In the genomic region with DNA sequence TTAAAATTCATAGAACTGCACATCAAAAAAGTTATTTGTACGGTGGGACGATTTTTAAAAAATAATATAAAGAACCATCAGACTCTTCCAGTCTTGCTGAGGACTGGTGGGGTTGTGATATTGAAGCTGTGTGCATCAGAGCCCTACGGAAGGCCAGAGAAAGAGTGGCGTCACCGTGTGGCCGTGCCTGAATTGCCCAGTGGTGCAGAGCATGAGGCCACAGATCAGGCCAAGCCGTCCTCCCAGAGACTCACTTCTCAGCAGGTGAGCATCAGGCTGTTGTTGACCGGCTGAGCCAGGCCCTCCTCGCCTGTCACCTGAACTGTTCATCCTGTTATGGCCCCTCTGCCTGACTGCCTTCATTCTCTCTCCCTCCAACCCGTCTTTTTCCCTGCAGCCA, we compare ENCODE assay signal across 19 cellular contexts.
DNase-seq lines count a peak whose midpoint lies in the region; ATAC-seq, FAIRE-seq and TF ChIP-seq lines count a peak whose summit lies in the region.
"Had no signal": no experiment of that assay in that cellular context is flagged by ENCODE, and none has a peak within 500 bp of the region (broad histone marks: within the 10 kb centered on the region; RNA-seq: fewer than 3 reads in every experiment).

No MANE protein-coding gene starts in this region.

- H3K36me3 ChIP-seq in Karpas-422 (ENCODE audit: insufficient read depth, low read length) (no peaks in the 10 kb centered on the region), K562 (ENCODE audit: control insufficient read depth, insufficient read depth, low read length) (no peaks in the 10 kb centered on the region; the same call in 2 of the 3 replicates), neuronal stem cell (replicated peaks in 1 of 2; ENCODE audit: control insufficient read depth in 2 of 2, insufficient read depth in 2 of 2, low read length in 2 of 2) (no peaks in the 10 kb centered on the region)
- H3K36me3 ChIP-seq: BE2C, HAP-1 had no signal

- TF ChIP-seq RAD21 in K562 (CRISPR knock-in tag; conservative IDR thresholded peaks at IDR 0.05 in 1 of 2, IDR thresholded peaks at IDR 0.05 in 1 of 2) = no peak

- H2AK5ac ChIP-seq in neuronal stem cell (ENCODE audit: low read depth, low read length) = no peak overlapping the region

- POLR2A ChIA-PET in K562 (lab: Yijun Ruan, JAX) = no interaction called here

- H3K9me1 ChIP-seq in K562 (ENCODE audit: control insufficient read depth, insufficient read depth, low read length) = no peaks in the 10 kb centered on the region

- H3K79me2 ChIP-seq in Karpas-422 (ENCODE audit: low read length) (no peaks in the 10 kb centered on the region), K562 (ENCODE audit: control insufficient read depth, insufficient read depth, low read length) (no peaks in the 10 kb centered on the region)

- H3K9me2 ChIP-seq in Karpas-422 (replicated peaks; ENCODE audit: insufficient read depth, low read length) = no peaks in the 10 kb centered on the region

- FAIRE-seq in K562 (lab: Jason Lieb, UNC) = no peak
- FAIRE-seq: D721Med, G401.6, HTR-8/SVneo had no signal

- H2BK120ac ChIP-seq in neuronal stem cell (ENCODE audit: low read depth, low read length) = no peak overlapping the region

- in situ Hi-C loops in K562 (cut with MboI) = no loop called here

- H3K9ac ChIP-seq in Karpas-422 (ENCODE audit: low read length) = no peak overlapping the region
- no peak overlapping the region for H3K9ac ChIP-seq in K562 (ENCODE audit: insufficient read depth in 1 of 2, low read depth in 2 of 2, low read length in 2 of 2)
- peak overlapping the region; percentile 57 for H3K9ac ChIP-seq in neuronal stem cell (ENCODE audit: low read depth, low read length, poor library complexity)

- H3K4me2 ChIP-seq in Karpas-422 (ENCODE audit: low read depth, low read length, poor library complexity, severe bottlenecking) = no peak overlapping the region
- no peak overlapping the region for H3K4me2 ChIP-seq in K562 (ENCODE audit: insufficient read depth, low read length)
- H3K4me2 ChIP-seq in neuronal stem cell (ENCODE audit: insufficient read depth, low read length, poor library complexity, severe bottlenecking) = no peak overlapping the region

- intact Hi-C loops in K562 (cut with micrococcal nuclease) = loop anchor here (10.0 kb wide), 1 partner anchor 152 kb away; no protein-coding TSS in a partner anchor

- no peak for TF ChIP-seq EP300 in K562 (IDR thresholded peaks at IDR 0.05; ENCODE audit: low read length)

- no peak overlapping the region for H3K23ac ChIP-seq in neuronal stem cell (ENCODE audit: low read depth, low read length, poor library complexity)

- no peak overlapping the region for H2BK15ac ChIP-seq in neuronal stem cell (ENCODE audit: low read length)

- no peaks in the 10 kb centered on the region for H3K9me3 ChIP-seq in Karpas-422 (ENCODE audit: low read length)
- no peaks in the 10 kb centered on the region for H3K9me3 ChIP-seq in K562 (replicated peaks; ENCODE audit: control insufficient read depth, insufficient read depth, low read depth, low read length)
- H3K9me3 ChIP-seq in neuronal stem cell (replicated peaks in 1 of 2; ENCODE audit: control insufficient read depth in 2 of 2, insufficient read depth in 1 of 2, low read depth in 1 of 2, low read length in 2 of 2) = no peaks in the 10 kb centered on the region
- H3K9me3 ChIP-seq: HAP-1 had no signal

- peak; percentile 56 for DNase-seq in activated effector memory CD4-positive, alpha-beta T cell treated with anti-CD3 and anti-CD28 coated beads, Interleukin-2, amount 50 U/mL, for 16 hours
- no peak for DNase-seq in activated effector memory CD4-positive, alpha-beta T cell treated with Interleukin-2 at 50 U/mL for 16 hours
- DNase-seq in Karpas-422 (peak; percentile 43), K562 (ENCODE audit: extremely low read depth in 1 of 4, low spot score in 3 of 4) (peak in 1 of 4 experiments; percentile 12), neuronal stem cell (ENCODE audit: low spot score) (no peak), pons (ENCODE audit: low spot score) (no peak), dermis blood vessel endothelial cell (no peak)
- DNase-seq: 8988T; BE2C; CD8-positive, alpha-beta T cell; DMS79; KBM-7; NCI-H1436 treated with DMSO at 0.1 percent for 48 hours; NCI-H748 treated with DMSO at 0.1 percent for 48 hours had no signal

- H3K18ac ChIP-seq in neuronal stem cell (ENCODE audit: low read length) = no peak overlapping the region

- WGBS in K562 (ENCODE audit: insufficient coverage, low coverage, missing lambda C conversion rate) = 45% methylated on average over 4 of the region's 10 CpGs
- WGBS in neuronal stem cell (ENCODE audit: extremely low coverage in 2 of 2, insufficient read length in 2 of 2, insufficient replicate concordance in 1 of 2), 2 donors = no CpG with 5 or more reads among the region's 10 CpGs

- H3K27me3 ChIP-seq in Karpas-422 (ENCODE audit: low read length) = no peaks in the 10 kb centered on the region
- no peaks in the 10 kb centered on the region for H3K27me3 ChIP-seq in K562 (ENCODE audit: control insufficient read depth in 2 of 2, insufficient read depth in 2 of 2, low read length in 2 of 2)
- no peaks in the 10 kb centered on the region for H3K27me3 ChIP-seq in neuronal stem cell (ENCODE audit: control insufficient read depth in 3 of 3, insufficient read depth in 3 of 3, low read depth in 1 of 3, low read length in 3 of 3)
- H3K27me3 ChIP-seq: BE2C had no signal

- CTCF ChIA-PET in K562 (lab: Yijun Ruan, JAX; ENCODE audit: low intra/inter-chr PET ratio) = no interaction called here

- H3K14ac ChIP-seq in neuronal stem cell (ENCODE audit: low read length) = no peak overlapping the region

- no TSS peak for BruUV-seq in K562 (replicated peaks; lab: Mats Ljungman, UMichigan)

- peak in 2 of 3 experiments; percentile 20 to 30; a peak in 2 of 6 replicates for TF ChIP-seq CTCF in K562 (IDR thresholded peaks at IDR 0.05 in 2 of 3, conservative IDR thresholded peaks at IDR 0.05 in 1 of 3; ENCODE audit: insufficient read depth in 2 of 3, low read depth in 1 of 3, low read length in 3 of 3)

- H3K4me3 ChIP-seq in Karpas-422 (ENCODE audit: low read length) (no peak overlapping the region), K562 (no peak overlapping the region), neuronal stem cell (ENCODE audit: low read length in 2 of 2) (no peak overlapping the region)
- H3K4me3 ChIP-seq: HAP-1 had no signal

- H3K4ac ChIP-seq in neuronal stem cell (ENCODE audit: low read length) = no peak overlapping the region

- no peak overlapping the region for H4K91ac ChIP-seq in neuronal stem cell (ENCODE audit: low read depth, low read length, poor library complexity)

- H2AFZ ChIP-seq in Karpas-422 (ENCODE audit: low read length) (no peak overlapping the region), K562 (ENCODE audit: low read depth, low read length) (no peak overlapping the region), neuronal stem cell (ENCODE audit: low read length) (no peak overlapping the region)

- H4K20me1 ChIP-seq in Karpas-422 (ENCODE audit: insufficient read depth, low read depth, low read length) (no peaks in the 10 kb centered on the region), K562 (replicated peaks; ENCODE audit: control insufficient read depth, insufficient read depth, low read length) (no peaks in the 10 kb centered on the region)

- no peaks in the 10 kb centered on the region for H3K4me1 ChIP-seq in Karpas-422 (ENCODE audit: low read length)
- peaks cover 9 to 14% of the 10 kb centered on the region in 2 experiments; a peak in 4 of 5 replicates for H3K4me1 ChIP-seq in K562 (replicated peaks in 1 of 2; ENCODE audit: control insufficient read depth in 2 of 2, insufficient read depth in 2 of 2, low read length in 2 of 2)
- peaks cover 0 to 5% of the 10 kb centered on the region in 2 donors for H3K4me1 ChIP-seq in neuronal stem cell (ENCODE audit: control insufficient read depth in 2 of 2, insufficient read depth in 1 of 2, low read depth in 1 of 2, low read length in 2 of 2)
- H3K4me1 ChIP-seq: BE2C, HAP-1 had no signal

- no peak for TF ChIP-seq POLR2A in K562 (conservative IDR thresholded peaks at IDR 0.05)

- H3K79me1 ChIP-seq in neuronal stem cell (ENCODE audit: low read depth, low read length) = no peaks in the 10 kb centered on the region

- H3K27ac ChIP-seq in Karpas-422 (ENCODE audit: low read length) (no peak overlapping the region), K562 (ENCODE audit: extremely low read depth, low read depth, low read length) (no peak overlapping the region), neuronal stem cell (replicated peaks; ENCODE audit: low read length) (no peak overlapping the region)

- H2BK12ac ChIP-seq in neuronal stem cell (ENCODE audit: low read length) = no peak overlapping the region

- H2BK5ac ChIP-seq in neuronal stem cell (ENCODE audit: low read length) = no peak overlapping the region

- H4K8ac ChIP-seq in neuronal stem cell (ENCODE audit: low read depth, low read length) = no peak overlapping the region

- peak; percentile 71 for ATAC-seq in K562
- no peak for ATAC-seq in GM21619 (IDR thresholded peaks at IDR 0.05; ENCODE audit: unreplicated experiment)
- ATAC-seq: CD8-positive, alpha-beta T cell had no signal

TF ChIP-seq in K562, 482 proteins besides CTCF, POLR2A, EP300 and RAD21 (continues in another document):
- TF ChIP-seq, protein P1, sequence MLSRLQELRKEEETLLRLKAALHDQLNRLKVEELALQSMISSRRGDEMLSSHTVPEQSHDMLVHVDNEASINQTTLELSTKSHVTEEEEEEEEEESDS (CRISPR knock-in tag; IDR thresholded peaks at IDR 0.05) = no peak
- no peak for TF ChIP-seq KDM1A (IDR thresholded peaks at IDR 0.05)
- TF ChIP-seq DEAF1 (CRISPR knock-in tag; IDR thresholded peaks at IDR 0.05) = no peak
- no peak for TF ChIP-seq RBM25 (IDR thresholded peaks at IDR 0.05; ENCODE audit: low read depth, low read length, severe bottlenecking)
- TF ChIP-seq ATF7 (IDR thresholded peaks at IDR 0.05) = no peak

Comparison
In these comparisons a context has a peak if more than half of its experiments do, and no peak if none do; other contexts are left out.
1. DNase-seq: peak in activated effector memory CD4-positive, alpha-beta T cell treated with anti-CD3 and anti-CD28 coated beads, Interleukin-2, amount 50 U/mL, for 16 hours (single experiment) and Karpas-422 (single experiment); none in activated effector memory CD4-positive, alpha-beta T cell treated with Interleukin-2 at 50 U/mL for 16 hours (single experiment), neuronal stem cell (single experiment), pons (single experiment) and dermis blood vessel endothelial cell (single experiment).